Comparison of ENCODE assay signal across 20 cellular contexts in genomic region chr7:128906001-128906765, GRCh38. TPM values are rescaled to one million over a fixed set of nuclear protein-coding genes. Genes with fewer than 3 reads are reported as not detected.
DNase-seq lines count a peak whose midpoint lies in the region; ATAC-seq and TF ChIP-seq lines count a peak whose summit lies in the region.
"Had no signal": no experiment of that assay in that cellular context is flagged by ENCODE, and none has a peak within 500 bp of the region (broad histone marks: within the 10 kb centered on the region; RNA-seq: fewer than 3 reads in every experiment).

No MANE protein-coding gene starts in this region.

- H2AFZ ChIP-seq in H9 (ENCODE audit: low read length) (no peak overlapping the region), neural progenitor cell (replicated peaks) (no peak overlapping the region)
- H2AFZ ChIP-seq: GM23248 had no signal

- no peak overlapping the region for H4K5ac ChIP-seq in H9 (ENCODE audit: insufficient read length, low read depth, low read length)

- no peak overlapping the region for H2BK5ac ChIP-seq in H9 (ENCODE audit: insufficient read length, low read length)

- peaks cover 71% of the 10 kb centered on the region for H3K27me3 Mint-ChIP-seq in activated naive CD4-positive, alpha-beta T cell treated with anti-CD3 and anti-CD28 coated beads, Interleukin-2, amount 10 ng/mL, durations not matched to agents 7 days and 5 days
- H3K27me3 Mint-ChIP-seq in H9 (ENCODE audit: low read depth) (peaks cover 16% of the 10 kb centered on the region), neural progenitor cell (ENCODE audit: insufficient read depth, low read depth) (peaks cover 16% of the 10 kb centered on the region)
- H3K27me3 Mint-ChIP-seq in stimulated activated memory B cell treated with anti-CD40 and anti-IgM and Interleukin-4, amounts not matched to agents 10 μg/mL and 1 μg/mL and 100 μg/mL, for 72 hours: peaks cover 37% of the 10 kb centered on the region

- H3K79me1 ChIP-seq in H9 (ENCODE audit: insufficient read depth, low read depth, low read length, poor library complexity, severe bottlenecking): no peaks in the 10 kb centered on the region

- H3K27ac ChIP-seq in H9 (ENCODE audit: insufficient read length, low read depth, low read length): no peak overlapping the region
- no peak overlapping the region for H3K27ac ChIP-seq in neural progenitor cell
- H3K27ac ChIP-seq: A549, GM23248, SJSA1 had no signal

- H3K4ac ChIP-seq in H9 (ENCODE audit: low read depth, low read length): no peak overlapping the region

- H3K4me2 ChIP-seq in H9 (ENCODE audit: insufficient read depth, insufficient read length, low read length) (no peak overlapping the region), neural progenitor cell (no peak overlapping the region)
- H3K4me2 ChIP-seq: A549 had no signal

- TF ChIP-seq CTCF in H9 (conservative IDR thresholded peaks at IDR 0.05): no peak
- TF ChIP-seq CTCF in neural progenitor cell (IDR thresholded peaks at IDR 0.05): no peak

- H4K91ac ChIP-seq in H9 (ENCODE audit: insufficient read length, low read depth, low read length): no peak overlapping the region

- H3K36me3 ChIP-seq in neural progenitor cell: no peaks in the 10 kb centered on the region
- H3K36me3 ChIP-seq: SJSA1 had no signal

- H4K20me1 ChIP-seq in H9 (ENCODE audit: control insufficient read depth, insufficient read depth, insufficient read length): no peaks in the 10 kb centered on the region
- no peaks in the 10 kb centered on the region for H4K20me1 ChIP-seq in neural progenitor cell (ENCODE audit: low read depth)

- H3K23ac ChIP-seq in H9 (ENCODE audit: insufficient read length, low read depth, low read length): no peak overlapping the region

- no peaks in the 10 kb centered on the region for H3K4me1 Mint-ChIP-seq in activated naive CD4-positive, alpha-beta T cell treated with anti-CD3 and anti-CD28 coated beads, Interleukin-2, amount 10 ng/mL, durations not matched to agents 7 days and 5 days
- H3K4me1 Mint-ChIP-seq in H9 (peaks cover 17 to 19% of the 10 kb centered on the region in 2 experiments), neural progenitor cell (peaks cover 28% of the 10 kb centered on the region)
- H3K4me1 Mint-ChIP-seq in stimulated activated memory B cell treated with anti-CD40 and anti-IgM and Interleukin-4, amounts not matched to agents 10 μg/mL and 1 μg/mL and 100 μg/mL, for 72 hours: peaks cover 45% of the 10 kb centered on the region

- H3K23me2 ChIP-seq in H9 (ENCODE audit: insufficient read length, low read depth, low read length, poor library complexity, severe bottlenecking): peaks cover 12% of the 10 kb centered on the region

- no peak overlapping the region for H3K27ac Mint-ChIP-seq in activated naive CD4-positive, alpha-beta T cell treated with anti-CD3 and anti-CD28 coated beads, Interleukin-2, amount 10 ng/mL, durations not matched to agents 7 days and 5 days
- H3K27ac Mint-ChIP-seq in H9: peak overlapping the region in 1 of 3 experiments; percentile 65; a peak in 1 of 7 replicates
- H3K27ac Mint-ChIP-seq in neural progenitor cell: peak overlapping the region; percentile 14
- H3K27ac Mint-ChIP-seq in stimulated activated memory B cell treated with anti-CD40 and anti-IgM and Interleukin-4, amounts not matched to agents 10 μg/mL and 1 μg/mL and 100 μg/mL, for 72 hours: peak overlapping the region; percentile 18

- no peak overlapping the region for H3K4me3 Mint-ChIP-seq in activated naive CD4-positive, alpha-beta T cell treated with anti-CD3 and anti-CD28 coated beads, Interleukin-2, amount 10 ng/mL, durations not matched to agents 7 days and 5 days
- H3K4me3 Mint-ChIP-seq in H9 (no peak overlapping the region), neural progenitor cell (peak overlapping the region; percentile 62)
- no peak overlapping the region for H3K4me3 Mint-ChIP-seq in stimulated activated memory B cell treated with anti-CD40 and anti-IgM and Interleukin-4, amounts not matched to agents 10 μg/mL and 1 μg/mL and 100 μg/mL, for 72 hours

- H3T11ph ChIP-seq in H9 (ENCODE audit: low read length): no peak overlapping the region

- WGBS in H9 (ENCODE audit: extremely low coverage, insufficient read length, low lambda C conversion rate): no CpG with 5 or more reads among the region's 5 CpGs

- H3K18ac ChIP-seq in H9 (ENCODE audit: insufficient read length, low read depth, low read length): no peak overlapping the region

- no peak overlapping the region for H3K14ac ChIP-seq in H9 (ENCODE audit: insufficient read depth, low read length)

- H3K9ac ChIP-seq in H9 (ENCODE audit: extremely low read depth, insufficient read length, low read length): no peak overlapping the region
- no peak overlapping the region for H3K9ac ChIP-seq in neural progenitor cell
- H3K9ac ChIP-seq: GM23248 had no signal

- ATAC-seq in stimulated activated memory B cell treated with anti-CD40 and anti-IgM and Interleukin-4, amounts not matched to agents 10 μg/mL and 1 μg/mL and 100 μg/mL, for 72 hours: no peak
- ATAC-seq: A549, HCT116 had no signal

- H3K79me2 ChIP-seq in H9 (ENCODE audit: insufficient read depth, low read length) (no peaks in the 10 kb centered on the region), neural progenitor cell (ENCODE audit: low read depth) (no peaks in the 10 kb centered on the region)

- peaks cover 24% of the 10 kb centered on the region for H3F3A ChIP-seq in neural progenitor cell (ENCODE audit: low read depth)

- H2BK20ac ChIP-seq in H9 (ENCODE audit: low read depth, low read length, poor library complexity, severe bottlenecking): no peak overlapping the region

- no peak overlapping the region for H3K56ac ChIP-seq in H9 (ENCODE audit: insufficient read length, low read depth, low read length)

- H3K36me3 Mint-ChIP-seq in activated naive CD4-positive, alpha-beta T cell treated with anti-CD3 and anti-CD28 coated beads, Interleukin-2, amount 10 ng/mL, durations not matched to agents 7 days and 5 days: no peaks in the 10 kb centered on the region
- H3K36me3 Mint-ChIP-seq in H9 (ENCODE audit: insufficient read depth in 1 of 3, low read depth in 3 of 3) (peaks cover 0 to 17% (median 10%) of the 10 kb centered on the region in 3 experiments; a peak in 6 of 7 replicates), neural progenitor cell (no peaks in the 10 kb centered on the region)
- no peaks in the 10 kb centered on the region for H3K36me3 Mint-ChIP-seq in stimulated activated memory B cell treated with anti-CD40 and anti-IgM and Interleukin-4, amounts not matched to agents 10 μg/mL and 1 μg/mL and 100 μg/mL, for 72 hours

- H3K27me3 ChIP-seq in H9 (ENCODE audit: insufficient read depth, low read length) (no peaks in the 10 kb centered on the region), neural progenitor cell (peaks cover 21% of the 10 kb centered on the region)

- H2BK12ac ChIP-seq in H9 (ENCODE audit: insufficient read length, low read depth, low read length): no peak overlapping the region

- H3K4me1 ChIP-seq in H9 (ENCODE audit: insufficient read depth, low read length) (peaks cover 5% of the 10 kb centered on the region; the same call in 1 of the 2 replicates), neural progenitor cell (peaks cover 21% of the 10 kb centered on the region)

- no peak overlapping the region for H2BK120ac ChIP-seq in H9 (ENCODE audit: low read depth, low read length, poor library complexity, severe bottlenecking)

- DNase-seq in activated naive CD4-positive, alpha-beta T cell treated with anti-CD3 and anti-CD28 coated beads, Interleukin-2, amount 10 ng/mL, durations not matched to agents 7 days and 5 days: peak; percentile 5
- no peak for DNase-seq in activated naive CD4-positive, alpha-beta T cell treated with Interleukin-2 at 50 U/mL for 16 hours
- DNase-seq in H9: peak; percentile 16
- no peak for DNase-seq in neural progenitor cell (ENCODE audit: low spot score)
- no peak for DNase-seq in HK-2 (ENCODE audit: unreplicated experiment)
- DNase-seq in DMS53 (lab: John Stamatoyannopoulos, UW): no peak
- DNase-seq in hippocampal formation (lab: John Stamatoyannopoulos, UW): no peak
- DNase-seq: C1 segment of cervical spinal cord; GM23248; KBM-7; NCI-H1436; NCI-H2029 treated with DMSO at 0.1 percent for 48 hours; NCI-H2171 treated with DMSO at 0.1 percent for 48 hours; NCI-H446 treated with DMSO at 0.1 percent for 48 hours; NK-92 treated with Interleukin-12 subunit alpha and Interleukin-12 subunit beta, amount 100 ng/mL, for 24 hours; RPMI8226 had no signal

- H4K8ac ChIP-seq in H9 (replicated peaks; ENCODE audit: insufficient read length, low read depth, low read length): no peak overlapping the region

- CTCF ChIA-PET in activated naive CD4-positive, alpha-beta T cell treated with anti-CD3 and anti-CD28 coated beads, Interleukin-2, amount 10 ng/mL, durations not matched to agents 7 days and 5 days (lab: Charles Lee): interaction anchor here (1.1 kb wide), 1 partner anchor 184 kb away, joined by 7 read pairs; no protein-coding TSS in a partner anchor

- H3K9me3 Mint-ChIP-seq in activated naive CD4-positive, alpha-beta T cell treated with anti-CD3 and anti-CD28 coated beads, Interleukin-2, amount 10 ng/mL, durations not matched to agents 7 days and 5 days: no peaks in the 10 kb centered on the region
- H3K9me3 Mint-ChIP-seq in H9 (peaks cover 0 to 2% of the 10 kb centered on the region in 2 experiments; a peak in 1 of 5 replicates), neural progenitor cell (no peaks in the 10 kb centered on the region)
- H3K9me3 Mint-ChIP-seq in stimulated activated memory B cell treated with anti-CD40 and anti-IgM and Interleukin-4, amounts not matched to agents 10 μg/mL and 1 μg/mL and 100 μg/mL, for 72 hours: no peaks in the 10 kb centered on the region

- no peaks in the 10 kb centered on the region for H3K9me3 ChIP-seq in H9 (ENCODE audit: control insufficient read depth, low read depth, low read length)
- no peaks in the 10 kb centered on the region for H3K9me3 ChIP-seq in neural progenitor cell (ENCODE audit: low read depth)
- H3K9me3 ChIP-seq: A549, SJSA1 had no signal

- no peak overlapping the region for H2BK15ac ChIP-seq in H9 (ENCODE audit: low read depth, low read length)

- H2AK5ac ChIP-seq in H9 (ENCODE audit: insufficient read length, low read length): no peak overlapping the region

- no peak overlapping the region for H3K4me3 ChIP-seq in neural progenitor cell
- H3K4me3 ChIP-seq: A549, GM23248, SJSA1 had no signal

RNA-seq across cellular contexts. Expression of gene KCP, which starts 4.3 kb away (rescaled TPM):
- total RNA-seq in H9 (2021): 4.8 and 5.3 TPM in 2 replicates
- total RNA-seq in neural progenitor cell (ENCODE audit: low replicate concordance): 0.06 and 3.5 TPM in 2 replicates
- total RNA-seq: GM23248, SJSA1 had no signal

RNA-seq across cellular contexts. Expression of gene IRF5, which starts 31.5 kb away (rescaled TPM):
- 0.70 and 0.74 TPM in 2 replicates for total RNA-seq in H9 (2021)
- total RNA-seq in neural progenitor cell (ENCODE audit: low replicate concordance): 0.22 and 0.28 TPM in 2 replicates

RNA-seq across cellular contexts. Expression of gene ATP6V1F, which starts 43.5 kb away (rescaled TPM):
- total RNA-seq in H9 (2021) (115 and 117 TPM in 2 replicates), neural progenitor cell (ENCODE audit: low replicate concordance) (61.4 and 81.8 TPM in 2 replicates)

Comparison
In these comparisons a context has a peak if more than half of its experiments do, and no peak if none do; other contexts are left out.
1. DNase-seq: peak in activated naive CD4-positive, alpha-beta T cell treated with anti-CD3 and anti-CD28 coated beads, Interleukin-2, amount 10 ng/mL, durations not matched to agents 7 days and 5 days (single experiment) and H9 (single experiment); none in activated naive CD4-positive, alpha-beta T cell treated with Interleukin-2 at 50 U/mL for 16 hours (single experiment), neural progenitor cell (single experiment), HK-2 (single experiment), DMS53 (single experiment) and hippocampal formation (0 of 2).